34 cellular contexts compared by ENCODE assay signal in the genomic region with DNA sequence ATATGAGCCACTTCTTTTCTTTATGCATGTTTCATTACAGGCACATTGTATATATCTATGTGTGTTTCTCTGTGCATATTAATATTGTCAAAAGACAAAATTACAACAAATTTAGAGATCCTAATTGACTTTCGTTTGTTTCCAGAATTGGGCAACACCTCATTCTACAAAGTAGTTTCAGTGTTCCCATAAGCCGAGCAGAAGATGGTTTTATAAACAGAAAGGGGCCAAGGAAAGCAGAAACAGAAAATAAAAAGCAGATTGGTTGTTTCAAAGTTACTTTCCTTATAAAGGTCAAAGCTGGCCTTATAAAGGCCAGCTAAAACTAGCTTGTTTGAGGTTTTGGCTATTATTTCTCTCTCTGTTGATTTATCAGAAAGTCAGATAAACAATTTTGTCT.
A peak's percentile ranks its signal among the peaks of the same experiment; 100 is the strongest.
DNase-seq lines count a peak whose midpoint lies in the region; ATAC-seq, FAIRE-seq and TF ChIP-seq lines count a peak whose summit lies in the region.
"Had no signal": no experiment of that assay in that cellular context is flagged by ENCODE, and none has a peak within 500 bp of the region (broad histone marks: within the 10 kb centered on the region; RNA-seq: fewer than 3 reads in every experiment).

No MANE protein-coding gene starts in this region.

- H3K27ac ChIP-seq in stomach, result peak overlapping the region in 4 of 5 donors; percentile 32 to 67 (median 59)
- H3K27ac ChIP-seq: neural progenitor cell, parathyroid adenoma, VCaP had no signal

- H3K4me3 Mint-ChIP-seq in stimulated activated naive B cell treated with anti-CD40 and anti-IgM and Interleukin-4, amounts not matched to agents 10 μg/mL and 1 μg/mL and 100 μg/mL, for 72 hours, result no peak overlapping the region
- no peak overlapping the region for H3K4me3 Mint-ChIP-seq in activated CD4-positive, alpha-beta T cell treated with anti-CD3 and anti-CD28 coated beads, Interleukin-2, amount 10 ng/mL, durations not matched to agents 7 days and 5 days
- H3K4me3 Mint-ChIP-seq: activated T-cell treated with anti-CD3 and anti-CD28 coated beads, Interleukin-2, amount 50 U/mL, for 24 hours; brain; neural progenitor cell; stimulated activated effector memory CD8-positive, alpha-beta T cell treated with anti-CD3 and anti-CD28 coated beads, Interleukin-12 subunit alpha, Interleukin-12 subunit beta, amount 100 ng/mL, for 72 hours; T-helper 2 cell treated with Interferon-gamma antibody and Interleukin-4, amounts not matched to agents 5 μg/mL and 100 μg/mL, for 36 hours had no signal

- DNase-seq in GM12892 (ENCODE audit: insufficient read length) (no peak), choroid plexus epithelial cell (ENCODE audit: low read depth) (peak; percentile 52), iris pigment epithelial cell (ENCODE audit: low read depth) (peak; percentile 38), stomach (no peak)
- DNase-seq in activated naive CD4-positive, alpha-beta T cell treated with anti-CD3 and anti-CD28 coated beads, Interleukin-2, amount 50 U/mL, for 16 hours, result no peak
- DNase-seq in stimulated activated naive B cell treated with anti-CD40 and anti-IgM and Interleukin-4, amounts not matched to agents 10 μg/mL and 1 μg/mL and 100 μg/mL, for 72 hours, result no peak
- no peak for DNase-seq in activated CD4-positive, alpha-beta T cell treated with anti-CD3 and anti-CD28 coated beads, Interleukin-2, amount 10 ng/mL, durations not matched to agents 7 days and 5 days
- DNase-seq: activated CD4-positive, alpha-beta T cell treated with anti-CD3 and anti-CD28 coated beads for 4 hours; activated naive CD4-positive, alpha-beta T cell; activated T-cell treated with anti-CD3 and anti-CD28 coated beads, Interleukin-2, amount 50 U/mL, for 24 hours; adrenal gland; BE2C; glutamatergic neuron; HCEC 1CT; kidney; NCI-H1092 treated with DMSO at 0.1 percent for 48 hours; NCI-H187; NCI-H2171 treated with DMSO at 0.1 percent for 48 hours; NCI-H524 treated with DMSO at 0.1 percent for 48 hours; PC-3; right cardiac atrium; stimulated activated CD4-positive, alpha-beta T cell treated with anti-CD3 and anti-CD28 coated beads, Interleukin-12 subunit alpha, Interleukin-12 subunit beta, amount 100 ng/mL, for 4 hours; stimulated activated CD4-positive, alpha-beta T cell treated with anti-CD3 and anti-CD28 coated beads, Interleukin-4, amount 100 ng/mL, for 24 hours had no signal

- ATAC-seq in stimulated activated naive B cell treated with anti-CD40 and anti-IgM and Interleukin-4, amounts not matched to agents 10 μg/mL and 1 μg/mL and 100 μg/mL, for 72 hours (replicated peaks), result no peak
- no peak for ATAC-seq in HG02885 (IDR thresholded peaks at IDR 0.05; ENCODE audit: poor library complexity, unreplicated experiment)
- ATAC-seq: K562; PC-3; right cardiac atrium; Right ventricle myocardium inferior; stimulated activated effector memory CD8-positive, alpha-beta T cell treated with anti-CD3 and anti-CD28 coated beads, Interleukin-12 subunit alpha, Interleukin-12 subunit beta, amount 100 ng/mL, for 72 hours had no signal

- H3K36me3 ChIP-seq in stomach, result no peaks in the 10 kb centered on the region
- H3K36me3 ChIP-seq: adrenal gland, BE2C, neural progenitor cell had no signal

- peaks cover 0 to 23% (median 5%) of the 10 kb centered on the region in 4 donors for H3K4me1 ChIP-seq in stomach
- H3K4me1 ChIP-seq: BE2C, neural progenitor cell, parathyroid adenoma had no signal

- peaks cover 10 to 11% of the 10 kb centered on the region in 2 donors for H3K4me1 Mint-ChIP-seq in stimulated activated naive B cell treated with anti-CD40 and anti-IgM and Interleukin-4, amounts not matched to agents 10 μg/mL and 1 μg/mL and 100 μg/mL, for 72 hours
- no peaks in the 10 kb centered on the region for H3K4me1 Mint-ChIP-seq in activated CD4-positive, alpha-beta T cell treated with anti-CD3 and anti-CD28 coated beads, Interleukin-2, amount 10 ng/mL, durations not matched to agents 7 days and 5 days
- H3K4me1 Mint-ChIP-seq: stimulated activated effector memory CD8-positive, alpha-beta T cell treated with anti-CD3 and anti-CD28 coated beads, Interleukin-12 subunit alpha, Interleukin-12 subunit beta, amount 100 ng/mL, for 72 hours had no signal

- intact Hi-C loops in stomach (cut with DNase I; ENCODE audit: low total_unique reads), result no loop called here

- H3K27me3 Mint-ChIP-seq in stimulated activated naive B cell treated with anti-CD40 and anti-IgM and Interleukin-4, amounts not matched to agents 10 μg/mL and 1 μg/mL and 100 μg/mL, for 72 hours, result no peaks in the 10 kb centered on the region
- H3K27me3 Mint-ChIP-seq in activated CD4-positive, alpha-beta T cell treated with anti-CD3 and anti-CD28 coated beads, Interleukin-2, amount 10 ng/mL, durations not matched to agents 7 days and 5 days, result peaks cover under 1% of the 10 kb centered on the region
- H3K27me3 Mint-ChIP-seq: activated T-cell treated with anti-CD3 and anti-CD28 coated beads, Interleukin-2, amount 50 U/mL, for 24 hours had no signal

- TF ChIP-seq POLR2A in GM12892 (IDR thresholded peaks at IDR 0.05; ENCODE audit: low read depth, low read length) (no peak), stomach (IDR thresholded peaks at IDR 0.05) (no peak)

- H3K36me3 Mint-ChIP-seq in stimulated activated naive B cell treated with anti-CD40 and anti-IgM and Interleukin-4, amounts not matched to agents 10 μg/mL and 1 μg/mL and 100 μg/mL, for 72 hours, result peaks cover 0 to 2% of the 10 kb centered on the region in 2 donors
- H3K36me3 Mint-ChIP-seq in activated CD4-positive, alpha-beta T cell treated with anti-CD3 and anti-CD28 coated beads, Interleukin-2, amount 10 ng/mL, durations not matched to agents 7 days and 5 days (ENCODE audit: low read depth), result no peaks in the 10 kb centered on the region
- H3K36me3 Mint-ChIP-seq: brain; neural progenitor cell; stimulated activated effector memory CD8-positive, alpha-beta T cell treated with anti-CD3 and anti-CD28 coated beads, Interleukin-12 subunit alpha, Interleukin-12 subunit beta, amount 100 ng/mL, for 72 hours had no signal

- peaks cover 0 to 5% of the 10 kb centered on the region in 2 donors for H3K9me3 Mint-ChIP-seq in stimulated activated naive B cell treated with anti-CD40 and anti-IgM and Interleukin-4, amounts not matched to agents 10 μg/mL and 1 μg/mL and 100 μg/mL, for 72 hours
- no peaks in the 10 kb centered on the region for H3K9me3 Mint-ChIP-seq in activated CD4-positive, alpha-beta T cell treated with anti-CD3 and anti-CD28 coated beads, Interleukin-2, amount 10 ng/mL, durations not matched to agents 7 days and 5 days
- H3K9me3 Mint-ChIP-seq: activated T-cell treated with anti-CD3 and anti-CD28 coated beads, Interleukin-2, amount 50 U/mL, for 24 hours; stimulated activated effector memory CD8-positive, alpha-beta T cell treated with anti-CD3 and anti-CD28 coated beads, Interleukin-12 subunit alpha, Interleukin-12 subunit beta, amount 100 ng/mL, for 72 hours; T-helper 2 cell treated with Interferon-gamma antibody and Interleukin-4, amounts not matched to agents 5 μg/mL and 100 μg/mL, for 36 hours had no signal

- POLR2A ChIA-PET in activated CD4-positive, alpha-beta T cell treated with anti-CD3 and anti-CD28 coated beads, Interleukin-2, amount 10 ng/mL, durations not matched to agents 7 days and 5 days (lab: Charles Lee), result no interaction called here

- WGBS in stomach, 5 donors, result 42 to 68% (median 58%) methylated on average over 2 of the region's 2 CpGs

- no peak overlapping the region for H3K27ac Mint-ChIP-seq in stimulated activated naive B cell treated with anti-CD40 and anti-IgM and Interleukin-4, amounts not matched to agents 10 μg/mL and 1 μg/mL and 100 μg/mL, for 72 hours
- no peak overlapping the region for H3K27ac Mint-ChIP-seq in activated CD4-positive, alpha-beta T cell treated with anti-CD3 and anti-CD28 coated beads, Interleukin-2, amount 10 ng/mL, durations not matched to agents 7 days and 5 days
- H3K27ac Mint-ChIP-seq: activated T-cell treated with anti-CD3 and anti-CD28 coated beads, Interleukin-2, amount 50 U/mL, for 24 hours; brain; neural progenitor cell; stimulated activated effector memory CD8-positive, alpha-beta T cell treated with anti-CD3 and anti-CD28 coated beads, Interleukin-12 subunit alpha, Interleukin-12 subunit beta, amount 100 ng/mL, for 72 hours; T-helper 2 cell treated with Interferon-gamma antibody and Interleukin-4, amounts not matched to agents 5 μg/mL and 100 μg/mL, for 36 hours had no signal

- no peak for TF ChIP-seq EP300 in stomach (IDR thresholded peaks at IDR 0.05)

- CTCF ChIA-PET in activated CD4-positive, alpha-beta T cell treated with anti-CD3 and anti-CD28 coated beads, Interleukin-2, amount 10 ng/mL, durations not matched to agents 7 days and 5 days (lab: Charles Lee), result interaction anchor here (1.1 kb wide), 1 partner anchor 13 kb away, joined by 3 read pairs; no protein-coding TSS in a partner anchor

- H3K9me3 ChIP-seq in stomach, result no peaks in the 10 kb centered on the region
- H3K9me3 ChIP-seq: adrenal gland, BE2C had no signal

- peak; percentile 24 for FAIRE-seq in GM12892 (lab: Jason Lieb, UNC)
- FAIRE-seq: colon, GM19239, K562, kidney had no signal

- TF ChIP-seq CTCF in choroid plexus epithelial cell (conservative IDR thresholded peaks at IDR 0.05; ENCODE audit: low read depth, low read length), result no peak
- TF ChIP-seq CTCF in stomach (IDR thresholded peaks at IDR 0.05), result no peak

- H3K27me3 ChIP-seq in stomach, result no peaks in the 10 kb centered on the region
- H3K27me3 ChIP-seq: adrenal gland, BE2C, neural progenitor cell had no signal

- H3K4me3 ChIP-seq in choroid plexus epithelial cell (ENCODE audit: low read depth, low read length) (no peak overlapping the region), stomach (no peak overlapping the region)
- H3K4me3 ChIP-seq: adrenal gland, K562, neural progenitor cell had no signal

Comparison
In these comparisons a context has a peak if more than half of its experiments do, and no peak if none do; other contexts are left out.
1. DNase-seq: peak in choroid plexus epithelial cell (single experiment) and iris pigment epithelial cell (single experiment); none in GM12892 (single experiment), stomach (single experiment), activated naive CD4-positive, alpha-beta T cell treated with anti-CD3 and anti-CD28 coated beads, Interleukin-2, amount 50 U/mL, for 16 hours (single experiment), stimulated activated naive B cell treated with anti-CD40 and anti-IgM and Interleukin-4, amounts not matched to agents 10 μg/mL and 1 μg/mL and 100 μg/mL, for 72 hours (single experiment) and activated CD4-positive, alpha-beta T cell treated with anti-CD3 and anti-CD28 coated beads, Interleukin-2, amount 10 ng/mL, durations not matched to agents 7 days and 5 days (single experiment).